In the genomic region with DNA sequence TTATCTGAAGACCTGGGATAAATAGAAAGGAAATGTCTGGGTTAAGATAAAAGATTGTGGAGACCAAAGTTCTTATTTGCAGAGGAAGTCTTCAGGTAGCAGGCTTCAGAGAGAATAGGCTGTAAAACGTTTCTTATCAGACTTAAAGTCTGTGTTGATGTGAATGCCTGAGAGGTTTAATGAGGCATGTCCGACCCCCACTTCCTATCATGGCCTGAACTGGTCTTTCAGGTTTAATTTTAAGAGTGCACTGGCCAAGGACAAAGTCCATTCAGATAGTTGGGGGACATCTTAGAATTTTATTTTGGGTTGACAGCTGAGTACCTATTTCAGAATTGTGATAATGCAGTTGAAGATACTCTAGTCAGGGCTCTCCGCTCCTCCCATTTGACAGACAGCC, we compare ENCODE assay signal across 16 cellular contexts.
DNase-seq lines count a peak whose midpoint lies in the region; ATAC-seq and TF ChIP-seq lines count a peak whose summit lies in the region.
"Had no signal": no experiment of that assay in that cellular context is flagged by ENCODE, and none has a peak within 500 bp of the region (broad histone marks: within the 10 kb centered on the region; RNA-seq: fewer than 3 reads in every experiment).

No MANE protein-coding gene starts in this region.

- WGBS in hepatocyte (ENCODE audit: low lambda C conversion rate, missing lambda C conversion rate), result 28% methylated on average over 3 of the region's 3 CpGs

- ATAC-seq in GM19455 (IDR thresholded peaks at IDR 0.05; ENCODE audit: unreplicated experiment), result no peak
- ATAC-seq: Panc1, SK-N-SH treated with all-trans-retinoic acid at 6 μM for 48 hours had no signal

- TF ChIP-seq POLR2A in uterus (IDR thresholded peaks at IDR 0.05), result no peak

- H3K27me3 ChIP-seq in hepatocyte (no peaks in the 10 kb centered on the region), uterus (no peaks in the 10 kb centered on the region)
- H3K27me3 ChIP-seq: BLaER1 had no signal

- H3K4me1 Mint-ChIP-seq in activated naive CD8-positive, alpha-beta T cell treated with anti-CD3 and anti-CD28 coated beads for 36 hours, result peaks cover 6% of the 10 kb centered on the region

- DNase-seq in DMS53 treated with DMSO at 0.1 percent for 48 hours (lab: John Stamatoyannopoulos, UW; ENCODE audit: unreplicated experiment) (peak; percentile 11), LoVo (ENCODE audit: low spot score) (peak; percentile 57), hepatocyte (ENCODE audit: low spot score) (peak; percentile 28), renal cortical epithelial cell (ENCODE audit: low read depth) (peak; percentile 11), NCI-H128 (lab: John Stamatoyannopoulos, UW; ENCODE audit: unreplicated experiment) (no peak), uterus (no peak)
- no peak for DNase-seq in activated naive CD8-positive, alpha-beta T cell treated with anti-CD3 and anti-CD28 coated beads for 36 hours
- DNase-seq: DMS 273 treated with DMSO at 0.1 percent for 48 hours, H9, NCI-H345, NCI-H748 treated with DMSO at 0.1 percent for 48 hours, SHP77 had no signal

- H3K36me3 Mint-ChIP-seq in activated naive CD8-positive, alpha-beta T cell treated with anti-CD3 and anti-CD28 coated beads for 36 hours, result no peaks in the 10 kb centered on the region

- intact Hi-C loops in uterus (cut with DNase I; ENCODE audit: low total_unique reads), result no loop called here

- no peak overlapping the region for H3K4me3 Mint-ChIP-seq in activated naive CD8-positive, alpha-beta T cell treated with anti-CD3 and anti-CD28 coated beads for 36 hours
- H3K4me3 Mint-ChIP-seq: H9 had no signal

- TF ChIP-seq CTCF in hepatocyte (IDR thresholded peaks at IDR 0.05; ENCODE audit: poor library complexity) (no peak), uterus (IDR thresholded peaks at IDR 0.05) (no peak)

- no peaks in the 10 kb centered on the region for H4K20me1 ChIP-seq in hepatocyte (ENCODE audit: insufficient read depth, poor library complexity, severe bottlenecking)
- H4K20me1 ChIP-seq: BLaER1 had no signal

- H3K4me2 ChIP-seq in hepatocyte, result no peak overlapping the region
- H3K4me2 ChIP-seq: BLaER1 had no signal

- H3K36me3 ChIP-seq in hepatocyte (replicated peaks; ENCODE audit: insufficient read depth, low read depth) (no peaks in the 10 kb centered on the region), uterus (no peaks in the 10 kb centered on the region)
- H3K36me3 ChIP-seq: BLaER1 had no signal

- H3K27me3 Mint-ChIP-seq in activated naive CD8-positive, alpha-beta T cell treated with anti-CD3 and anti-CD28 coated beads for 36 hours, result peaks cover 24% of the 10 kb centered on the region

- no peaks in the 10 kb centered on the region for H3K9me3 ChIP-seq in hepatocyte (ENCODE audit: low read depth)
- no peaks in the 10 kb centered on the region for H3K9me3 ChIP-seq in uterus
- H3K9me3 ChIP-seq: BLaER1 had no signal

- H3K27ac Mint-ChIP-seq in activated naive CD8-positive, alpha-beta T cell treated with anti-CD3 and anti-CD28 coated beads for 36 hours, result no peak overlapping the region
- H3K27ac Mint-ChIP-seq: H9 had no signal

- H3K4me3 ChIP-seq in hepatocyte (no peak overlapping the region), uterus (no peak overlapping the region)
- H3K4me3 ChIP-seq: BLaER1 had no signal

- H3K79me2 ChIP-seq in hepatocyte, result no peaks in the 10 kb centered on the region

- no peaks in the 10 kb centered on the region for H3K9me2 ChIP-seq in hepatocyte (replicated peaks; ENCODE audit: insufficient read depth)

- H2AFZ ChIP-seq in hepatocyte, result no peak overlapping the region

- H3K4me1 ChIP-seq in hepatocyte (ENCODE audit: insufficient read depth) (peaks cover 14% of the 10 kb centered on the region), uterus (no peaks in the 10 kb centered on the region)
- H3K4me1 ChIP-seq: BLaER1 had no signal

- H3K27ac ChIP-seq in hepatocyte (peak overlapping the region; percentile 30), uterus (no peak overlapping the region)
- H3K27ac ChIP-seq: BLaER1 had no signal

- H3K9me3 Mint-ChIP-seq in activated naive CD8-positive, alpha-beta T cell treated with anti-CD3 and anti-CD28 coated beads for 36 hours, result no peaks in the 10 kb centered on the region
- H3K9me3 Mint-ChIP-seq: H9 had no signal

Comparison
In these comparisons a context has a peak if more than half of its experiments do, and no peak if none do; other contexts are left out.
1. DNase-seq: peak in DMS53 treated with DMSO at 0.1 percent for 48 hours (single experiment), LoVo (single experiment), hepatocyte (single experiment) and renal cortical epithelial cell (single experiment); none in NCI-H128 (single experiment), uterus (0 of 2) and activated naive CD8-positive, alpha-beta T cell treated with anti-CD3 and anti-CD28 coated beads for 36 hours (single experiment).